ENCODE assay signal across 20 cellular contexts in genomic region chr7:36567699-36568436, GRCh38.
"Had no signal": no experiment of that assay in that cellular context is flagged by ENCODE, and none has a peak within 500 bp of the region (broad histone marks: within the 10 kb centered on the region; RNA-seq: fewer than 3 reads in every experiment).

No MANE protein-coding gene starts in this region.

- H3K36me3 Mint-ChIP-seq: activated CD4-positive, alpha-beta memory T cell treated with anti-CD3 and anti-CD28 coated beads for 36 hours had no signal

- ATAC-seq: left colon had no signal

- H3K4me1 ChIP-seq: ascending aorta, breast epithelium had no signal

- DNase-seq: activated B cell treated with CpG ODN at 0.5 μM for 24 hours; activated CD4-positive, alpha-beta memory T cell treated with anti-CD3 and anti-CD28 coated beads for 36 hours; activated CD4-positive, alpha-beta T cell treated with anti-CD3 and anti-CD28 coated beads for 4 hours; activated effector memory CD4-positive, alpha-beta T cell treated with Interleukin-2 at 50 U/mL for 16 hours; activated T-cell treated with anti-CD3 and anti-CD28 coated beads, Interleukin-2, amount 50 U/mL, for 1 hour; cerebellar nuclear complex; cortex of kidney; effector CD4-positive, alpha-beta T cell; head of caudate nucleus; islet precursor cell; left colon; nephron progenitor cell; stimulated activated naive CD4-positive, alpha-beta T cell; upper lobe of right lung had no signal

- H3K9me3 Mint-ChIP-seq: activated B cell treated with CpG ODN at 0.5 μM for 24 hours; activated CD4-positive, alpha-beta memory T cell treated with anti-CD3 and anti-CD28 coated beads for 36 hours; activated naive CD4-positive, alpha-beta T cell treated with anti-CD3 and anti-CD28 coated beads, Interleukin-2, amount 50 U/mL, for 24 hours; nephron progenitor cell; T-helper 2 cell treated with Interferon-gamma antibody and Interleukin-4, amounts not matched to agents 5 μg/mL and 100 μg/mL, for 36 hours had no signal

- H3K27me3 Mint-ChIP-seq: activated CD4-positive, alpha-beta memory T cell treated with anti-CD3 and anti-CD28 coated beads for 36 hours; activated naive CD4-positive, alpha-beta T cell treated with anti-CD3 and anti-CD28 coated beads, Interleukin-2, amount 50 U/mL, for 24 hours had no signal

- H3K9me3 ChIP-seq: ascending aorta, breast epithelium, upper lobe of right lung had no signal

- H3K4me1 Mint-ChIP-seq: activated B cell treated with CpG ODN at 0.5 μM for 24 hours, nephron progenitor cell had no signal

- H3K4me3 Mint-ChIP-seq: activated B cell treated with CpG ODN at 0.5 μM for 24 hours; activated CD4-positive, alpha-beta memory T cell treated with anti-CD3 and anti-CD28 coated beads for 36 hours; activated naive CD4-positive, alpha-beta T cell treated with anti-CD3 and anti-CD28 coated beads, Interleukin-2, amount 50 U/mL, for 24 hours; nephron progenitor cell; T-helper 2 cell treated with Interferon-gamma antibody and Interleukin-4, amounts not matched to agents 5 μg/mL and 100 μg/mL, for 36 hours had no signal

- H3K27ac ChIP-seq: ascending aorta, breast epithelium, upper lobe of right lung had no signal

- H3K36me3 ChIP-seq: ascending aorta, breast epithelium, upper lobe of right lung had no signal

- H3K4me3 ChIP-seq: ascending aorta, breast epithelium, lung, upper lobe of right lung had no signal

- H3K27me3 ChIP-seq: ascending aorta, breast epithelium, upper lobe of right lung had no signal

- H3K27ac Mint-ChIP-seq: activated B cell treated with CpG ODN at 0.5 μM for 24 hours; activated CD4-positive, alpha-beta memory T cell treated with anti-CD3 and anti-CD28 coated beads for 36 hours; activated naive CD4-positive, alpha-beta T cell treated with anti-CD3 and anti-CD28 coated beads, Interleukin-2, amount 50 U/mL, for 24 hours; nephron progenitor cell; progenitor cell of endocrine pancreas; T-helper 2 cell treated with Interferon-gamma antibody and Interleukin-4, amounts not matched to agents 5 μg/mL and 100 μg/mL, for 36 hours had no signal
